In genomic region chr1:11868331-11868730, GRCh38 we compare ENCODE assay signal across 33 cellular contexts. TPM values are rescaled to one million over a fixed set of nuclear protein-coding genes. Genes with fewer than 3 reads are reported as not detected.
"Had no signal": no experiment of that assay in that cellular context is flagged by ENCODE, and none has a peak within 500 bp of the region (broad histone marks: within the 10 kb centered on the region; RNA-seq: fewer than 3 reads in every experiment).

No MANE protein-coding gene starts in this region.

- DNase-seq: naive B cell; naive thymus-derived CD8-positive, alpha-beta T cell; nephron progenitor cell; nucleus accumbens; ovary; psoas muscle; right cardiac atrium; right lobe of liver; stimulated activated CD4-positive, alpha-beta T cell treated with anti-CD3 and anti-CD28 coated beads, Interleukin-15, amount 100 ng/mL, for 24 hours; stimulated activated CD4-positive, alpha-beta T cell treated with anti-CD3 and anti-CD28 coated beads, Interleukin-2, amount 100 ng/mL, for 24 hours; stimulated activated CD4-positive, alpha-beta T cell treated with anti-CD3 and anti-CD28 coated beads, Interleukin-2, amount 100 ng/mL, for 48 hours; stimulated activated CD4-positive, alpha-beta T cell treated with anti-CD3 and anti-CD28 coated beads, Interleukin-4, amount 100 ng/mL, for 24 hours; stimulated activated naive B cell treated with anti-CD40 and anti-IgM and Interleukin-4, amounts not matched to agents 10 μg/mL and 1 μg/mL and 100 μg/mL, for 72 hours; stimulated activated naive CD4-positive, alpha-beta T cell treated with Interleukin-2 at 50 U/mL for 16 hours; stomach; tibial artery; transverse colon; upper lobe of left lung had no signal

- H3K9ac ChIP-seq: parathyroid adenoma had no signal

- H3K27ac Mint-ChIP-seq: naive thymus-derived CD8-positive, alpha-beta T cell; natural killer cell treated with Interleukin-12 subunit alpha and Interleukin-12 subunit beta and Interleukin-15 and Interleukin-18, amount 100 ng/mL, for 72 hours; nephron progenitor cell; progenitor cell of endocrine pancreas; stimulated activated effector memory CD8-positive, alpha-beta T cell treated with anti-CD3 and anti-CD28 coated beads, Interleukin-12 subunit alpha, Interleukin-12 subunit beta, amount 100 ng/mL, for 72 hours; stimulated activated naive B cell treated with anti-CD40 and anti-IgM and Interleukin-4, amounts not matched to agents 10 μg/mL and 1 μg/mL and 100 μg/mL, for 72 hours; stimulated activated naive CD8-positive, alpha-beta T cell treated with anti-CD3 and anti-CD28 coated beads, Interleukin-15, Interleukin-2, amounts not matched to agents 100 ng/mL and 50 ng/mL, for 24 hours had no signal

- ATAC-seq: naive thymus-derived CD8-positive, alpha-beta T cell; natural killer cell treated with Interleukin-12 subunit alpha and Interleukin-12 subunit beta and Interleukin-15 and Interleukin-18, amount 100 ng/mL, for 72 hours; psoas muscle; right cardiac atrium; right lobe of liver; stimulated activated effector memory CD8-positive, alpha-beta T cell treated with anti-CD3 and anti-CD28 coated beads, Interleukin-12 subunit alpha, Interleukin-12 subunit beta, amount 100 ng/mL, for 72 hours; stimulated activated naive B cell treated with anti-CD40 and anti-IgM and Interleukin-4, amounts not matched to agents 10 μg/mL and 1 μg/mL and 100 μg/mL, for 72 hours had no signal

- H3K4me3 ChIP-seq: ovary, psoas muscle, right lobe of liver, skin epidermis, smooth muscle cell, stomach, tibial artery, transverse colon, upper lobe of left lung, vagina had no signal

- H3K4me1 Mint-ChIP-seq: naive B cell; naive thymus-derived CD8-positive, alpha-beta T cell; neural crest cell; stimulated activated effector memory CD8-positive, alpha-beta T cell treated with anti-CD3 and anti-CD28 coated beads, Interleukin-12 subunit alpha, Interleukin-12 subunit beta, amount 100 ng/mL, for 72 hours; stimulated activated naive B cell treated with anti-CD40 and anti-IgM and Interleukin-4, amounts not matched to agents 10 μg/mL and 1 μg/mL and 100 μg/mL, for 72 hours had no signal

- H3K9me3 Mint-ChIP-seq: naive thymus-derived CD8-positive, alpha-beta T cell; natural killer cell treated with Interleukin-12 subunit alpha and Interleukin-12 subunit beta and Interleukin-15 and Interleukin-18, amount 100 ng/mL, for 72 hours; nephron progenitor cell; neural crest cell; stimulated activated effector memory CD8-positive, alpha-beta T cell treated with anti-CD3 and anti-CD28 coated beads, Interleukin-12 subunit alpha, Interleukin-12 subunit beta, amount 100 ng/mL, for 72 hours; stimulated activated naive B cell treated with anti-CD40 and anti-IgM and Interleukin-4, amounts not matched to agents 10 μg/mL and 1 μg/mL and 100 μg/mL, for 72 hours; stimulated activated naive CD8-positive, alpha-beta T cell treated with anti-CD3 and anti-CD28 coated beads, Interleukin-15, Interleukin-2, amounts not matched to agents 100 ng/mL and 50 ng/mL, for 24 hours had no signal

- H3K9me3 ChIP-seq: neutrophil, ovary, psoas muscle, right lobe of liver, stomach, tibial artery, transverse colon, upper lobe of left lung, vagina had no signal

- H3K27me3 ChIP-seq: ovary, right lobe of liver, upper lobe of left lung, vagina had no signal

- H3K79me2 ChIP-seq: parathyroid adenoma had no signal

- H3K4me2 ChIP-seq: smooth muscle cell had no signal

- H3K36me3 Mint-ChIP-seq: naive B cell; naive thymus-derived CD8-positive, alpha-beta T cell; natural killer cell treated with Interleukin-12 subunit alpha and Interleukin-12 subunit beta and Interleukin-15 and Interleukin-18, amount 100 ng/mL, for 72 hours; stimulated activated effector memory CD8-positive, alpha-beta T cell treated with anti-CD3 and anti-CD28 coated beads, Interleukin-12 subunit alpha, Interleukin-12 subunit beta, amount 100 ng/mL, for 72 hours; stimulated activated naive B cell treated with anti-CD40 and anti-IgM and Interleukin-4, amounts not matched to agents 10 μg/mL and 1 μg/mL and 100 μg/mL, for 72 hours had no signal

- H3K27ac ChIP-seq: neutrophil, ovary, parathyroid adenoma, psoas muscle, right lobe of liver, skin epidermis, stomach, tibial artery, transverse colon, upper lobe of left lung, vagina had no signal

- H3K4me1 ChIP-seq: psoas muscle, right lobe of liver, stomach, tibial artery, transverse colon, upper lobe of left lung, vagina had no signal

- H3K4me3 Mint-ChIP-seq: naive B cell; naive thymus-derived CD8-positive, alpha-beta T cell; natural killer cell treated with Interleukin-12 subunit alpha and Interleukin-12 subunit beta and Interleukin-15 and Interleukin-18, amount 100 ng/mL, for 72 hours; nephron progenitor cell; neural crest cell; stimulated activated effector memory CD8-positive, alpha-beta T cell treated with anti-CD3 and anti-CD28 coated beads, Interleukin-12 subunit alpha, Interleukin-12 subunit beta, amount 100 ng/mL, for 72 hours; stimulated activated naive B cell treated with anti-CD40 and anti-IgM and Interleukin-4, amounts not matched to agents 10 μg/mL and 1 μg/mL and 100 μg/mL, for 72 hours; stimulated activated naive CD8-positive, alpha-beta T cell treated with anti-CD3 and anti-CD28 coated beads, Interleukin-15, Interleukin-2, amounts not matched to agents 100 ng/mL and 50 ng/mL, for 24 hours had no signal

- H3K36me3 ChIP-seq: neutrophil, ovary, right lobe of liver, stomach, tibial artery, transverse colon, upper lobe of left lung, vagina had no signal

- H2AFZ ChIP-seq: parathyroid adenoma had no signal

RNA-seq across cellular contexts. Expression of gene NPPB, which starts 9.6 kb away (rescaled TPM):
- total RNA-seq: naive thymus-derived CD8-positive, alpha-beta T cell; natural killer cell treated with Interleukin-12 subunit alpha and Interleukin-12 subunit beta and Interleukin-15 and Interleukin-18, amount 100 ng/mL, for 72 hours; neural crest cell; omental fat pad; ovary; renal cortical epithelial cell; subcutaneous adipose tissue; temporal lobe; transverse colon; upper lobe of left lung; ureter; vagina had no signal
- polyA plus RNA-seq: naive thymus-derived CD8-positive, alpha-beta T cell had no signal

RNA-seq across cellular contexts. Expression of gene NPPA, which starts 20.7 kb away (rescaled TPM):
- total RNA-seq: naive thymus-derived CD8-positive, alpha-beta T cell; natural killer cell treated with Interleukin-12 subunit alpha and Interleukin-12 subunit beta and Interleukin-15 and Interleukin-18, amount 100 ng/mL, for 72 hours; neural crest cell; omental fat pad; progenitor cell of endocrine pancreas; renal cortical epithelial cell; smooth muscle cell; subcutaneous adipose tissue; transverse colon; ureter; vagina had no signal
- polyA plus RNA-seq: naive thymus-derived CD8-positive, alpha-beta T cell had no signal
